ENCODE assay signal across 17 cellular contexts in genomic region chr12:121769831-121770301, GRCh38. TPM values are rescaled to one million over a fixed set of nuclear protein-coding genes. Genes with fewer than 3 reads are reported as not detected.
A peak's percentile ranks its signal among the peaks of the same experiment; 100 is the strongest.
DNase-seq lines count a peak whose midpoint lies in the region; ATAC-seq and TF ChIP-seq lines count a peak whose summit lies in the region.
"Had no signal": no experiment of that assay in that cellular context is flagged by ENCODE, and none has a peak within 500 bp of the region (broad histone marks: within the 10 kb centered on the region; RNA-seq: fewer than 3 reads in every experiment).

No MANE protein-coding gene starts in this region.

- peak overlapping the region; percentile 65 to 95 (median 83) for H3K27ac Mint-ChIP-seq in brain
- H3K27ac Mint-ChIP-seq: activated CD4-positive, alpha-beta T cell treated with anti-CD3 and anti-CD28 coated beads for 36 hours; activated naive CD8-positive, alpha-beta T cell treated with anti-CD3 and anti-CD28 coated beads, Interleukin-2, amount 10 ng/mL, durations not matched to agents 7 days and 5 days; natural killer cell treated with Interleukin-12 subunit alpha and Interleukin-12 subunit beta and Interleukin-15 and Interleukin-18, amount 100 ng/mL, for 72 hours had no signal

- WGBS in right lobe of liver (ENCODE audit: insufficient coverage, low coverage, low lambda C conversion rate, missing lambda C conversion rate) = 54% methylated on average over 3 of the region's 11 CpGs

- H3K4me1 Mint-ChIP-seq in brain = peaks cover 74% of the 10 kb centered on the region

- H3K36me3 ChIP-seq in DND-41 (ENCODE audit: insufficient read depth, low read length) (no peaks in the 10 kb centered on the region), right lobe of liver (no peaks in the 10 kb centered on the region), lower lobe of right lung (no peaks in the 10 kb centered on the region)
- H3K36me3 ChIP-seq: stomach had no signal

- no peak for DNase-seq in DND-41
- DNase-seq in NCI-H1694 treated with DMSO at 0.1 percent for 48 hours (lab: John Stamatoyannopoulos, UW) = peak; percentile 54
- DNase-seq in right lobe of liver = peak in 2 of 3 donors; percentile 42 to 82
- DNase-seq in lower lobe of right lung = no peak
- DNase-seq in NCI-H2107 (lab: John Stamatoyannopoulos, UW) = no peak
- DNase-seq in GF-D8 (lab: John Stamatoyannopoulos, UW) = no peak
- DNase-seq in COLO668 (lab: John Stamatoyannopoulos, UW; ENCODE audit: unreplicated experiment) = no peak
- DNase-seq: activated CD4-positive, alpha-beta T cell treated with anti-CD3 and anti-CD28 coated beads for 36 hours; activated naive CD8-positive, alpha-beta T cell treated with anti-CD3 and anti-CD28 coated beads, Interleukin-2, amount 10 ng/mL, durations not matched to agents 7 days and 5 days; DMS53; foreskin melanocyte; NCI-H2081 treated with DMSO at 0.1 percent for 48 hours; NCI-H774; psoas muscle; stomach had no signal

- H3K9me3 ChIP-seq in DND-41 (ENCODE audit: insufficient read depth, low read length, severe bottlenecking) (no peaks in the 10 kb centered on the region), right lobe of liver (no peaks in the 10 kb centered on the region), lower lobe of right lung (no peaks in the 10 kb centered on the region)
- H3K9me3 ChIP-seq: psoas muscle, stomach had no signal

- ATAC-seq in DND-41 (ENCODE audit: insufficient read depth, low read depth) = no peak
- ATAC-seq in right lobe of liver = peak in 3 of 4 donors; percentile 34 to 65 (median 56)
- no peak for ATAC-seq in lower lobe of right lung
- ATAC-seq: activated CD4-positive, alpha-beta T cell treated with anti-CD3 and anti-CD28 coated beads for 36 hours; natural killer cell treated with Interleukin-12 subunit alpha and Interleukin-12 subunit beta and Interleukin-15 and Interleukin-18, amount 100 ng/mL, for 72 hours had no signal

- no peaks in the 10 kb centered on the region for H3K36me3 Mint-ChIP-seq in brain
- H3K36me3 Mint-ChIP-seq: activated naive CD8-positive, alpha-beta T cell treated with anti-CD3 and anti-CD28 coated beads, Interleukin-2, amount 10 ng/mL, durations not matched to agents 7 days and 5 days; natural killer cell treated with Interleukin-12 subunit alpha and Interleukin-12 subunit beta and Interleukin-15 and Interleukin-18, amount 100 ng/mL, for 72 hours had no signal

- peak overlapping the region; percentile 13; the same call in 1 of the 2 replicates for H3K27ac ChIP-seq in DND-41 (ENCODE audit: low read length)
- H3K27ac ChIP-seq in right lobe of liver = no peak overlapping the region
- H3K27ac ChIP-seq in lower lobe of right lung = no peak overlapping the region
- H3K27ac ChIP-seq: psoas muscle, stomach had no signal

- H3K9me3 Mint-ChIP-seq in brain = no peaks in the 10 kb centered on the region
- H3K9me3 Mint-ChIP-seq: activated naive CD8-positive, alpha-beta T cell treated with anti-CD3 and anti-CD28 coated beads, Interleukin-2, amount 10 ng/mL, durations not matched to agents 7 days and 5 days; natural killer cell treated with Interleukin-12 subunit alpha and Interleukin-12 subunit beta and Interleukin-15 and Interleukin-18, amount 100 ng/mL, for 72 hours had no signal

- no peak overlapping the region for H3K9ac ChIP-seq in DND-41 (ENCODE audit: low read depth, low read length)

- H3K4me3 Mint-ChIP-seq in brain = no peak overlapping the region
- H3K4me3 Mint-ChIP-seq: activated CD4-positive, alpha-beta T cell treated with anti-CD3 and anti-CD28 coated beads for 36 hours; activated naive CD8-positive, alpha-beta T cell treated with anti-CD3 and anti-CD28 coated beads, Interleukin-2, amount 10 ng/mL, durations not matched to agents 7 days and 5 days; natural killer cell treated with Interleukin-12 subunit alpha and Interleukin-12 subunit beta and Interleukin-15 and Interleukin-18, amount 100 ng/mL, for 72 hours had no signal

- no peak overlapping the region for H3K4me3 ChIP-seq in DND-41 (ENCODE audit: low read depth in 1 of 2, low read length in 2 of 2)
- no peak overlapping the region for H3K4me3 ChIP-seq in right lobe of liver
- no peak overlapping the region for H3K4me3 ChIP-seq in lower lobe of right lung
- H3K4me3 ChIP-seq: psoas muscle, stomach had no signal

- no peak overlapping the region for H3K4me2 ChIP-seq in DND-41 (ENCODE audit: insufficient read depth, low read length)

- intact Hi-C loops in right lobe of liver (cut with DNase I) = loop anchor here (5.0 kb wide), 1 partner anchor 68 kb away; no protein-coding TSS in a partner anchor
- intact Hi-C loops in lower lobe of right lung (cut with DNase I) = loop anchor here (10.0 kb wide), 1 partner anchor 75 kb away; no protein-coding TSS in a partner anchor

- no peaks in the 10 kb centered on the region for H3K79me2 ChIP-seq in DND-41 (ENCODE audit: insufficient read depth, low read length)

- no peaks in the 10 kb centered on the region for H4K20me1 ChIP-seq in DND-41 (ENCODE audit: insufficient read depth, low read length)

- no peaks in the 10 kb centered on the region for H3K4me1 ChIP-seq in DND-41 (ENCODE audit: insufficient read depth, low read length)
- H3K4me1 ChIP-seq in right lobe of liver = peaks cover 0 to 9% (median 4%) of the 10 kb centered on the region in 4 donors
- H3K4me1 ChIP-seq in lower lobe of right lung = peaks cover 10% of the 10 kb centered on the region

- H2AFZ ChIP-seq in DND-41 (ENCODE audit: low read depth, low read length) = no peak overlapping the region

- TF ChIP-seq POLR2A in right lobe of liver (IDR thresholded peaks at IDR 0.05) = no peak

- TF ChIP-seq CTCF in DND-41 (IDR thresholded peaks at IDR 0.05; ENCODE audit: borderline replicate concordance, extremely low read depth, low read length, poor library complexity, severe bottlenecking) (no peak), brain (conservative IDR thresholded peaks at IDR 0.05) (no peak), right lobe of liver (IDR thresholded peaks at IDR 0.05) (no peak), lower lobe of right lung (IDR thresholded peaks at IDR 0.05) (no peak)

- no peaks in the 10 kb centered on the region for H3K27me3 ChIP-seq in DND-41 (ENCODE audit: insufficient read depth, low read length, poor library complexity)
- H3K27me3 ChIP-seq in right lobe of liver = no peaks in the 10 kb centered on the region
- H3K27me3 ChIP-seq in lower lobe of right lung (ENCODE audit: low read depth) = no peaks in the 10 kb centered on the region
- H3K27me3 ChIP-seq: stomach had no signal

- H3K27me3 Mint-ChIP-seq in brain = no peaks in the 10 kb centered on the region
- H3K27me3 Mint-ChIP-seq: activated CD4-positive, alpha-beta T cell treated with anti-CD3 and anti-CD28 coated beads for 36 hours; activated naive CD8-positive, alpha-beta T cell treated with anti-CD3 and anti-CD28 coated beads, Interleukin-2, amount 10 ng/mL, durations not matched to agents 7 days and 5 days; natural killer cell treated with Interleukin-12 subunit alpha and Interleukin-12 subunit beta and Interleukin-15 and Interleukin-18, amount 100 ng/mL, for 72 hours had no signal

RNA-seq across cellular contexts. Expression of gene RHOF, which starts 23.6 kb away (rescaled TPM):
- 8.9 TPM for polyA plus RNA-seq in brain (ENCODE audit: insufficient read depth, low read depth, low replicate concordance)
- 10 to 100 TPM in 2 of 6 experiments, 1 to 10 TPM in 4; 3.7 to 16.2 (median 5.0) TPM for total RNA-seq in right lobe of liver
- 28.7 TPM for total RNA-seq in lower lobe of right lung

RNA-seq across cellular contexts. Expression of gene SETD1B, which starts 33.9 kb away (rescaled TPM):
- 7.1 TPM for polyA plus RNA-seq in brain (ENCODE audit: insufficient read depth, low read depth, low replicate concordance)
- total RNA-seq in right lobe of liver (10 to 100 TPM in 3 of 6 experiments, 1 to 10 TPM in 3; 3.7 to 20.0 (median 9.3) TPM), lower lobe of right lung (19.7 TPM)

RNA-seq across cellular contexts. Expression of gene TMEM120B, which starts 57.3 kb away (rescaled TPM):
- 3.7 TPM for polyA plus RNA-seq in brain (ENCODE audit: insufficient read depth, low read depth, low replicate concordance)
- 1 to 10 TPM; 3.3 to 6.4 (median 4.7) TPM for total RNA-seq in right lobe of liver
- total RNA-seq in lower lobe of right lung = 13.4 TPM

Comparison
In these comparisons a context has a peak if more than half of its experiments do, and no peak if none do; other contexts are left out.
1. ATAC-seq: peak in right lobe of liver (3 of 4); none in DND-41 (single experiment) and lower lobe of right lung (0 of 2).
2. DNase-seq: peak in NCI-H1694 treated with DMSO at 0.1 percent for 48 hours (single experiment) and right lobe of liver (2 of 3); none in DND-41 (single experiment), lower lobe of right lung (single experiment), NCI-H2107 (single experiment), GF-D8 (single experiment) and COLO668 (single experiment).